14 cellular contexts compared by ENCODE assay signal in the genomic region with DNA sequence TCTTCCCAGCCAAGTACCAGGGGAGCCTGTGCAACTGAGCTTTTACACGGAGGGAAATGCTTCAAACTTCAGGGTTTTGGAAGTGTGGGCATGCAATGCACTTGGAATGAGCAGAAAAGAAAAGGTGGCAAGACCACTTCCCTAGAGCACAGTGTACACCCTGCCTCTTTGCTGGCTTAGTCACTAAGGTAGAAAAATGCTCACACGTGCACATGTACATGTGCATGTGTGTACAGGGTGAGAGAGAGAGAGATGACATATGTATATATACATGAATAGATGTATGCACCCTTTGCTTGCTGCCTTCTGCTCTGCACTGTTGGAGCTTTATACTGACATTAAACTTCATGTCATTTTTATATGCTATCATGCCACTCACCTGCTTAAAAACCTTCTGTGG.
"Had no signal": no experiment of that assay in that cellular context is flagged by ENCODE, and none has a peak within 500 bp of the region (broad histone marks: within the 10 kb centered on the region; RNA-seq: fewer than 3 reads in every experiment).

No MANE protein-coding gene starts in this region.

- H3K9me3 Mint-ChIP-seq: memory B cell had no signal

- H3K4me3 ChIP-seq: gastroesophageal sphincter, left ventricle myocardium inferior, SJCRH30, smooth muscle cell, upper lobe of left lung had no signal

- H3K27ac ChIP-seq: gastroesophageal sphincter, left ventricle myocardium inferior, neutrophil, SJCRH30, upper lobe of left lung had no signal

- H3K27me3 ChIP-seq: gastroesophageal sphincter, neutrophil, SJCRH30, upper lobe of left lung had no signal

- H3K9me3 ChIP-seq: gastroesophageal sphincter, left ventricle myocardium inferior, neutrophil, SJCRH30, upper lobe of left lung had no signal

- DNase-seq: activated CD4-positive, alpha-beta T cell treated with anti-CD3 and anti-CD28 coated beads for 48 hours; activated effector memory CD4-positive, alpha-beta T cell treated with Interleukin-2 at 50 U/mL for 16 hours; kidney; left ventricle myocardium inferior; posterior cingulate gyrus; right cardiac atrium; SJCRH30; SW 1271; T-helper 9 cell; upper lobe of left lung had no signal

- H3K4me2 ChIP-seq: smooth muscle cell had no signal

- ATAC-seq: gastroesophageal sphincter, right cardiac atrium had no signal

- H3K4me3 Mint-ChIP-seq: memory B cell had no signal

- H3K27me3 Mint-ChIP-seq: memory B cell had no signal

- H3K36me3 ChIP-seq: gastroesophageal sphincter, left ventricle myocardium inferior, neutrophil, SJCRH30, upper lobe of left lung had no signal

- H3K4me1 ChIP-seq: left ventricle myocardium inferior, SJCRH30 had no signal
